In the genomic region with DNA sequence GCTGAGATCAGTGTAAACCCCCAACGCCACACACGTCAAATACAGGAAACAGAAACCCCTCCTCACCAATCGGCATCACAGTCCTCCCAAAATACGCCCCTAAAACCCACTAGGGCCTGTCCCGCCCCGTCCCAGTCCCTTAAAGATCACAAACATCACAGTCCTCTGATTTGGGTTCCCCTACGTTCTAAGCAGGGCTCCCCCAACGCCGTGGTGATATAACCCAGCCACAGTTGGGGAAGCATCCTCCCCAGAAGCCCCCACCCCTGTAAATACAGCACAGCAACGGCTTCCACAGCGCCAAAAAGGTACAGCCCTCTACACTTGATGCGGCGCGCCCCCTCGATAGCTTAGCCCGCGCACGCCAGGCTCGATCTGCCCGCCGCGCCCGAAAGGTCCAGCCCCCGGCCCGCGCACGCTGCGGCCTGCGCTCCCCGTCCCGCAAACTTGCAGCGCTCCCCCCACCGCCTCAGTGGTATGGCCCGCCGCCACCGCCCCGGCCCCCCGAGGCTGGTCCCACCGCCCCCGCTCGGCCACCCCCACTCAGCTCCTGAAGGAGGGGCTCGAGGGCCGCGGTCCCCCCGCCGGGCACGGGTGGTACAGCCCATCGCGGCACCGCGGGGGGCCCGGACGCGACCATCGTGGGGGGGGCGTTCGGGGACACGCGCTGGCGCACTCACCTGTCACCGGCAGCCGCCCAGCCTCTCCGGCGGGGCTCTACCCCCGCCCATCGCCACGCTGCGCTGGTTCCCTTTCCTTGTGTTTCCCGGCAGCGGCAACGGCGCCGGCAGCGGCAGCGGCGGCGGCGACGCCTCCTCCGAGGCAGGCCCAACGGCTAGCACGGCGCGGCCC, we compare ENCODE assay signal across 8 cellular contexts. TPM values are rescaled to one million over a fixed set of nuclear protein-coding genes. Genes with fewer than 3 reads are reported as not detected.
DNase-seq lines count a peak whose midpoint lies in the region; ATAC-seq and TF ChIP-seq lines count a peak whose summit lies in the region.

A gene (minus strand): TSS at position 845 of the 852 bp plus-strand sequence. CDS start 20,078 bp downstream, outside the sequence.

- H3K36me3 Mint-ChIP-seq in endothelial cell (ENCODE audit: low read depth, unreplicated experiment) = peaks cover 4% of the 10 kb centered on the region

- peaks cover 10% of the 10 kb centered on the region for H3K27me3 Mint-ChIP-seq in endothelial cell (ENCODE audit: unreplicated experiment)

- no peak for TF ChIP-seq CTCF in endothelial cell (IDR thresholded peaks at IDR 0.05; ENCODE audit: unreplicated experiment)

- H3K27ac Mint-ChIP-seq in endothelial cell (ENCODE audit: unreplicated experiment) = peak within 1 kb of the TSS; percentile 98

- no peaks in the 10 kb centered on the region for H3K9me3 ChIP-seq in mucosa of rectum (ENCODE audit: control insufficient read depth in 2 of 2, low read length in 2 of 2)

- peak within 1 kb of the TSS; percentile 97 for H3K4me3 Mint-ChIP-seq in endothelial cell (ENCODE audit: unreplicated experiment)

- no peaks in the 10 kb centered on the region for H3K9me3 Mint-ChIP-seq in endothelial cell (ENCODE audit: unreplicated experiment)

- DNase-seq in NCI-H2029 treated with DMSO at 0.1 percent for 48 hours (lab: John Stamatoyannopoulos, UW) = peak; percentile 8
- no peak for DNase-seq in NCI-H2029 (lab: John Stamatoyannopoulos, UW)
- peak; percentile 83 for DNase-seq in NCI-H748 treated with DMSO at 0.1 percent for 48 hours (lab: John Stamatoyannopoulos, UW)
- peak in 2 of 3 experiments; percentile 60 to 63 for DNase-seq in activated CD8-positive, alpha-beta memory T cell treated with anti-CD3 and anti-CD28 coated beads for 48 hours (ENCODE audit: low read depth in 2 of 3, low spot score in 2 of 3)
- peak; percentile 77 for DNase-seq in endothelial cell (ENCODE audit: low spot score)
- DNase-seq in stimulated activated CD8-positive, alpha-beta memory T cell treated with anti-CD3 and anti-CD28 coated beads, Interleukin-4, amount 100 ng/mL, for 4 hours (ENCODE audit: low read depth in 2 of 2, low spot score in 1 of 2) = peak; percentile 47 to 71

- H3K4me1 Mint-ChIP-seq in endothelial cell (ENCODE audit: unreplicated experiment) = peaks cover 19% of the 10 kb centered on the region

- H3K4me1 ChIP-seq in mucosa of rectum (ENCODE audit: control insufficient read depth in 2 of 2, insufficient read depth in 2 of 2, low read length in 2 of 2) = peaks cover 34 to 39% of the 10 kb centered on the region in 2 donors

- peak; percentile 29 for ATAC-seq in HG02943 (IDR thresholded peaks at IDR 0.05; ENCODE audit: low read depth, unreplicated experiment)

- peak within 1 kb of the TSS; percentile 84 to 93 for H3K9ac ChIP-seq in mucosa of rectum (ENCODE audit: low read depth in 1 of 2, low read length in 2 of 2)

- H3K4me3 ChIP-seq in mucosa of rectum (ENCODE audit: low read length in 2 of 2) = peak within 1 kb of the TSS; percentile 70 to 90

- peak within 1 kb of the TSS; percentile 96 for H3K27ac ChIP-seq in mucosa of rectum (ENCODE audit: low read depth in 2 of 2, low read length in 2 of 2)

- no peaks in the 10 kb centered on the region for H3K27me3 ChIP-seq in mucosa of rectum (ENCODE audit: control insufficient read depth in 2 of 2, insufficient read depth in 2 of 2, low read length in 2 of 2)

- H3K36me3 ChIP-seq in mucosa of rectum (ENCODE audit: control insufficient read depth in 2 of 2, insufficient read depth in 2 of 2, low read length in 2 of 2) = peaks cover 0 to 6% of the 10 kb centered on the region in 2 donors

RNA-seq across cellular contexts. Expression of the gene that starts here (rescaled TPM):
- total RNA-seq in endothelial cell (ENCODE audit: unreplicated experiment) = 89.8 TPM
